In the genomic region with DNA sequence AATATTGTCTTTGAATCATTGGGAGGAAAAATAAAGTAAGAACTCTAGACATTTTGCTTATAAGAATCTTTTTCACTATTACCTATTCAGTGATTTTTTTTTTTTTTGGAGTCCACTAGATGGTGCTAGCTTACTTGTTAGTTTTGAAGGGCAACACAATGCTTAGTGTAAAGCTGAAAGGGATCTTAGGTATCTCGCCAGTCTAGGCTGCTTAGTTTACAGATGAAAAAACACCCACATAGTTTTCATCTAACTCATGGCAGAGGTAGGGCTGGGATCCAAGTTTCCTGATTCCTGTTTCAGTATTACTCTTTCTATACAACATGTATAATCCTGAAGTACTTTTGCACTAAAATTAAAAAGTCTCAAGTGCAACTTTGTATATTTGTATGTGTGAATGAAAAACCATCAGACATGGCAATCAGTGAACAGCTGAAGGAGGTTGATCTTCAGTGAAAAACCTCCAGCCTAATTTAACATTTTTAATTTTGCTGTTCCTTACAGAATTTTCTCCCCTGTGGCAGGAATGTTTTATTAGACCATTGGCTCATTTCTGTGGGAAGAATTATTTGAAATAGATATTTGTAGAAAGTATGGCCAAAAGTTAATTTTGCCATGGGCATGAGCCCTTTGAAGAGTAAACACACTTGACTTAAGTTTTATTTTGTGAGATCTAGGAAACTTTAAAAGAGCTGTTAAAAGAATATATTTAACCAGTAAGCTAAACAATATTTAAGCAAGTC, we compare ENCODE assay signal across 8 cellular contexts. TPM values are rescaled to one million over a fixed set of nuclear protein-coding genes. Genes with fewer than 3 reads are reported as not detected.
DNase-seq lines count a peak whose midpoint lies in the region; ATAC-seq and TF ChIP-seq lines count a peak whose summit lies in the region.

No MANE protein-coding gene starts in this region.

- in situ Hi-C loops in T47D (cut with HindIII; ENCODE audit: low pct_unique_long_range_greater_than_20kb, low sequenced_read_pairs), result no loop called here

- no peaks in the 10 kb centered on the region for H3K4me1 ChIP-seq in testis

- no peak overlapping the region for H3K27ac ChIP-seq in testis

- ATAC-seq in GM19372 (IDR thresholded peaks at IDR 0.05; ENCODE audit: low read depth, unreplicated experiment), result peak; percentile 84
- peak; percentile 71 for ATAC-seq in HG03558 (IDR thresholded peaks at IDR 0.05; ENCODE audit: extremely low read depth, unreplicated experiment)
- peak; percentile 37 for ATAC-seq in memory B cell (ENCODE audit: low read depth)

- no peaks in the 10 kb centered on the region for H3K27me3 ChIP-seq in testis

- DNase-seq in CD1c-positive myeloid dendritic cell (ENCODE audit: extremely low spot score) (peak; percentile 6), NCI-H524 treated with DMSO at 0.1 percent for 48 hours (lab: John Stamatoyannopoulos, UW) (peak; percentile 3), T47D (ENCODE audit: low read depth in 1 of 2, low spot score in 1 of 2) (peak; percentile 41 to 80), memory B cell (ENCODE audit: low spot score in 2 of 2) (no peak), occipital lobe (lab: John Stamatoyannopoulos, UW) (no peak), testis (no peak)

- no peaks in the 10 kb centered on the region for H3K36me3 ChIP-seq in testis (ENCODE audit: low read depth, missing control alignments)

- H3K36me3 Mint-ChIP-seq in memory B cell, result no peaks in the 10 kb centered on the region

- no peaks in the 10 kb centered on the region for H3K9me3 ChIP-seq in testis

- intact Hi-C loops in testis (cut with DNase I; ENCODE audit: low total_unique reads), result no loop called here

- H3K27me3 Mint-ChIP-seq in memory B cell, result no peaks in the 10 kb centered on the region

- H3K27ac Mint-ChIP-seq in memory B cell, result no peak overlapping the region

- 31 to 38% methylated on average over 1 of the region's 1 CpG for WGBS in testis, 2 donors

- no peak overlapping the region for H3K4me3 Mint-ChIP-seq in memory B cell

- H3K4me3 ChIP-seq in testis, result no peak overlapping the region

- H3K9me3 Mint-ChIP-seq in memory B cell, result no peaks in the 10 kb centered on the region

- no peaks in the 10 kb centered on the region for H3K4me1 Mint-ChIP-seq in memory B cell

- no peak for TF ChIP-seq POLR2A in testis (IDR thresholded peaks at IDR 0.05)

- TF ChIP-seq CTCF in testis (IDR thresholded peaks at IDR 0.05), result peak in 1 of 3 experiments; percentile 36

RNA-seq across cellular contexts. Expression of gene LRRIQ1, which starts 40.7 kb away (rescaled TPM):
- total RNA-seq in occipital lobe (7.0 TPM), testis (10 to 100 TPM; 13.2 to 29.0 TPM)
- 9.6 TPM for polyA plus RNA-seq in testis (ENCODE audit: insufficient read depth, low read depth, low replicate concordance)

RNA-seq across cellular contexts. Expression of gene TSPAN19, which starts 40.8 kb away (rescaled TPM):
- total RNA-seq in occipital lobe (0.16 TPM), testis (1 to 10 TPM; 1.8 to 2.4 TPM)
- 7.5 TPM for polyA plus RNA-seq in testis (ENCODE audit: insufficient read depth, low read depth, low replicate concordance)

Comparison
In these comparisons a context has a peak if more than half of its experiments do, and no peak if none do; other contexts are left out.
1. DNase-seq: peak in CD1c-positive myeloid dendritic cell (single experiment), NCI-H524 treated with DMSO at 0.1 percent for 48 hours (single experiment) and T47D (2 of 2); none in memory B cell (0 of 2), occipital lobe (single experiment) and testis (single experiment).
2. Peak in every context shown above with its lines, with median percentiles within 50 percentile points of each other: ATAC-seq.